ENCODE assay signal across 11 cellular contexts in genomic region chr19:5093297-5093858, GRCh38.
DNase-seq lines count a peak whose midpoint lies in the region; ATAC-seq and TF ChIP-seq lines count a peak whose summit lies in the region.
"Had no signal": no experiment of that assay in that cellular context is flagged by ENCODE, and none has a peak within 500 bp of the region (broad histone marks: within the 10 kb centered on the region; RNA-seq: fewer than 3 reads in every experiment).

No MANE protein-coding gene starts in this region.

- H3K27ac Mint-ChIP-seq in naive thymus-derived CD4-positive, alpha-beta T cell, result peak overlapping the region in 1 of 9 donors; percentile 23

- H3K79me2 ChIP-seq in hepatocyte, result no peaks in the 10 kb centered on the region

- no peak overlapping the region for H3K4me2 ChIP-seq in hepatocyte

- H3K9me3 Mint-ChIP-seq in naive thymus-derived CD4-positive, alpha-beta T cell, result peaks cover 0 to 17% (median 4%) of the 10 kb centered on the region in 11 donors

- 87% methylated on average over 29 of the region's 29 CpGs for WGBS in hepatocyte (ENCODE audit: low lambda C conversion rate, missing lambda C conversion rate)

- H3K36me3 ChIP-seq in hepatocyte (replicated peaks; ENCODE audit: insufficient read depth, low read depth) (no peaks in the 10 kb centered on the region), skeletal muscle tissue (ENCODE audit: control insufficient read depth in 3 of 3, insufficient read depth in 3 of 3, low read length in 3 of 3) (peaks cover 4 to 6% (median 5%) of the 10 kb centered on the region in 3 donors)
- peaks cover 0 to 17% (median 0%) of the 10 kb centered on the region in 3 experiments for H3K36me3 ChIP-seq in naive thymus-derived CD4-positive, alpha-beta T cell (ENCODE audit: control insufficient read depth in 2 of 3, insufficient read depth in 3 of 3, low read length in 3 of 3)

- POLR2A ChIA-PET in naive thymus-derived CD4-positive, alpha-beta T cell (lab: Charles Lee), result no interaction called here

- no peaks in the 10 kb centered on the region for H3K27me3 Mint-ChIP-seq in naive thymus-derived CD4-positive, alpha-beta T cell

- intact Hi-C loops in naive thymus-derived CD4-positive, alpha-beta T cell (cut with micrococcal nuclease), result no loop called here

- H2AFZ ChIP-seq in hepatocyte, result no peak overlapping the region

- no peak for ATAC-seq in GM18498 (IDR thresholded peaks at IDR 0.05; ENCODE audit: unreplicated experiment)
- ATAC-seq in naive thymus-derived CD4-positive, alpha-beta T cell, result no peak

- H3K4me1 Mint-ChIP-seq in naive thymus-derived CD4-positive, alpha-beta T cell, result peaks cover 0 to 5% (median 0%) of the 10 kb centered on the region in 7 donors

- no peak overlapping the region for H3K4me3 Mint-ChIP-seq in naive thymus-derived CD4-positive, alpha-beta T cell

- no peak for TF ChIP-seq CTCF in hepatocyte (IDR thresholded peaks at IDR 0.05; ENCODE audit: poor library complexity)

- no peaks in the 10 kb centered on the region for H3K9me2 ChIP-seq in hepatocyte (replicated peaks; ENCODE audit: insufficient read depth)

- H4K20me1 ChIP-seq in hepatocyte (ENCODE audit: insufficient read depth, poor library complexity, severe bottlenecking), result no peaks in the 10 kb centered on the region

- H3K4me3 ChIP-seq in hepatocyte (no peak overlapping the region), skeletal muscle tissue (ENCODE audit: low read length in 3 of 3) (peak overlapping the region in 1 of 3 donors; percentile 41)
- H3K4me3 ChIP-seq in naive thymus-derived CD4-positive, alpha-beta T cell (ENCODE audit: low read length), result no peak overlapping the region

- DNase-seq in NCI-H1417 treated with DMSO at 0.1 percent for 48 hours (lab: John Stamatoyannopoulos, UW) (peak; percentile 73), astrocyte of the hippocampus (ENCODE audit: low read depth, low spot score) (peak; percentile 35), hepatocyte (ENCODE audit: low spot score) (no peak)
- DNase-seq in activated CD4-positive, alpha-beta T cell treated with anti-CD3 and anti-CD28 coated beads, Interleukin-2, amount 50 U/mL, for 1 hour, result no peak
- no peak for DNase-seq in naive thymus-derived CD4-positive, alpha-beta T cell
- DNase-seq: activated CD4-positive, alpha-beta T cell treated with anti-CD3 and anti-CD28 coated beads, Interleukin-2, amount 50 U/mL, for 48 hours; central memory CD4-positive, alpha-beta T cell; GF-D8 had no signal

- H3K36me3 Mint-ChIP-seq in naive thymus-derived CD4-positive, alpha-beta T cell, result peaks cover 0 to 36% (median 18%) of the 10 kb centered on the region in 5 donors

- no peaks in the 10 kb centered on the region for H3K27me3 ChIP-seq in hepatocyte
- no peaks in the 10 kb centered on the region for H3K27me3 ChIP-seq in skeletal muscle tissue (ENCODE audit: control insufficient read depth in 3 of 3, insufficient read depth in 3 of 3, low read length in 3 of 3)
- H3K27me3 ChIP-seq in naive thymus-derived CD4-positive, alpha-beta T cell (ENCODE audit: control insufficient read depth in 2 of 2, insufficient read depth in 2 of 2, low read length in 2 of 2), result no peaks in the 10 kb centered on the region

- H3K9me3 ChIP-seq in hepatocyte (ENCODE audit: low read depth) (no peaks in the 10 kb centered on the region), skeletal muscle tissue (ENCODE audit: control insufficient read depth in 3 of 3, low read length in 3 of 3) (no peaks in the 10 kb centered on the region)
- peaks cover 0 to 2% (median 0%) of the 10 kb centered on the region in 3 experiments for H3K9me3 ChIP-seq in naive thymus-derived CD4-positive, alpha-beta T cell (ENCODE audit: control insufficient read depth in 2 of 3, low read length in 3 of 3)

- H3K4me1 ChIP-seq in hepatocyte (ENCODE audit: insufficient read depth), result peaks cover 21% of the 10 kb centered on the region
- peaks cover 37 to 52% (median 50%) of the 10 kb centered on the region in 3 donors for H3K4me1 ChIP-seq in skeletal muscle tissue (ENCODE audit: control insufficient read depth in 3 of 3, insufficient read depth in 3 of 3, low read length in 3 of 3)
- no peaks in the 10 kb centered on the region for H3K4me1 ChIP-seq in naive thymus-derived CD4-positive, alpha-beta T cell (ENCODE audit: control insufficient read depth in 2 of 2, insufficient read depth in 2 of 2, low read length in 2 of 2)

- peak overlapping the region; percentile 95 for H3K27ac ChIP-seq in hepatocyte
- peak overlapping the region; percentile 65 for H3K27ac ChIP-seq in skeletal muscle tissue (ENCODE audit: low read depth, low read length)
- H3K27ac ChIP-seq in naive thymus-derived CD4-positive, alpha-beta T cell (ENCODE audit: low read depth, low read length), result no peak overlapping the region
- H3K27ac ChIP-seq: HL-60 had no signal

- CTCF ChIA-PET in naive thymus-derived CD4-positive, alpha-beta T cell (lab: Charles Lee), result no interaction called here

- H3K9ac ChIP-seq in skeletal muscle tissue (ENCODE audit: low read depth in 1 of 3, low read length in 3 of 3), result peak overlapping the region; percentile 5 to 77 (median 11)

Comparison
In these comparisons a context has a peak if more than half of its experiments do, and no peak if none do; other contexts are left out.
1. DNase-seq: peak in NCI-H1417 treated with DMSO at 0.1 percent for 48 hours (single experiment) and astrocyte of the hippocampus (single experiment); none in hepatocyte (single experiment), activated CD4-positive, alpha-beta T cell treated with anti-CD3 and anti-CD28 coated beads, Interleukin-2, amount 50 U/mL, for 1 hour (single experiment) and naive thymus-derived CD4-positive, alpha-beta T cell (0 of 9).